In the genomic region with DNA sequence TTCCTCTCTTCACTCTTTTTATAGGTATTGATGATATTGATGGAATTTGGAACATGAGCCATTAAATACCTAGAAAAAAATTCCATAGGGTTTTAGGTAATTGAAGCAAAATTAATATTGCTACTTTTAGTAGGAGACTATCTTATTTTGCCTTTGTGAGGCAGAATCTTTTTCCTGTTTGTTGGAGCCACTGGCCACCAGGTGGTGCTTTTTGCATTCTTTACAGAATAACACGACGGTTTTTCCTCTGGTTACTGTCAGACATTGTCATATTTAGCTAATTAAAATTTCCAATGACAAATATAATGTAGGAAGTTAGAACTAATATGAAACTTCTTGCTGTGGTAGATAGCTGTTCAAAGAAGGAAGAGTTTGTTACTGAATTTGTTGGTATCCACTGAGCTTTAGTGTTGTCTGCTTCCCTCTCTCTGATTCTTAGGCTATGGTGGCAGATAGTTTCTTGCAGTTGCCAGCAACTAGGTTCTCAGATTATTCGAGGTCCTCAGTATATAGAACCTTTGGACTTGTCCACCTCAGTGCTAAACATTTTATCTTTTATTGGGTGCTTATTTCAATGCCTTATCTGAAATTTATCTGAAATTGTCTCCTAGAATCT, we compare ENCODE assay signal across 8 cellular contexts. TPM values are rescaled to one million over a fixed set of nuclear protein-coding genes. Genes with fewer than 3 reads are reported as not detected.
DNase-seq lines count a peak whose midpoint lies in the region; ATAC-seq and TF ChIP-seq lines count a peak whose summit lies in the region.

No MANE protein-coding gene starts in this region.

- DNase-seq in AG20443 (ENCODE audit: low spot score), result peak; percentile 50
- peak; percentile 42 for DNase-seq in GM13976 (ENCODE audit: low spot score)
- peak; percentile 26 for DNase-seq in RPMI7951 (ENCODE audit: low read depth)
- DNase-seq in amniotic epithelial cell (ENCODE audit: low read depth), result peak; percentile 46
- peak; percentile 26 for DNase-seq in hepatic stellate cell (ENCODE audit: low spot score)
- DNase-seq in stimulated activated CD4-positive, alpha-beta T cell treated with anti-CD3 and anti-CD28 coated beads, Interleukin-12 subunit alpha, Interleukin-12 subunit beta, amount 100 ng/mL, for 48 hours (ENCODE audit: low read depth in 2 of 3, low spot score in 1 of 3), result peak in 2 of 3 donors; percentile 10 to 14

- in situ Hi-C loops in GM13976 (cut with MboI; ENCODE audit: low sequenced_read_pairs, unreplicated experiment), result no loop called here

- TF ChIP-seq CTCF in GM13976 (IDR thresholded peaks at IDR 0.05; ENCODE audit: borderline replicate concordance, control extremely low read depth, extremely low read depth, insufficient read depth, missing control alignments), result peak; percentile 65

- ATAC-seq in HG03439 (IDR thresholded peaks at IDR 0.05; ENCODE audit: unreplicated experiment) (peak; percentile 62), HG03469 (IDR thresholded peaks at IDR 0.05; ENCODE audit: unreplicated experiment) (no peak)

RNA-seq across cellular contexts. Expression of gene RAB21, which starts 25.7 kb away (rescaled TPM):
- 5.0 and 17.6 TPM in 2 replicates for total RNA-seq in RPMI7951 (2014; rRNA removed; shearing (Covaris generic))

RNA-seq across cellular contexts. Expression of gene TBC1D15, which starts 59.2 kb away (rescaled TPM):
- total RNA-seq in RPMI7951 (2014; rRNA removed; shearing (Covaris generic)), result 10.1 and 15.0 TPM in 2 replicates
